In the genomic region with DNA sequence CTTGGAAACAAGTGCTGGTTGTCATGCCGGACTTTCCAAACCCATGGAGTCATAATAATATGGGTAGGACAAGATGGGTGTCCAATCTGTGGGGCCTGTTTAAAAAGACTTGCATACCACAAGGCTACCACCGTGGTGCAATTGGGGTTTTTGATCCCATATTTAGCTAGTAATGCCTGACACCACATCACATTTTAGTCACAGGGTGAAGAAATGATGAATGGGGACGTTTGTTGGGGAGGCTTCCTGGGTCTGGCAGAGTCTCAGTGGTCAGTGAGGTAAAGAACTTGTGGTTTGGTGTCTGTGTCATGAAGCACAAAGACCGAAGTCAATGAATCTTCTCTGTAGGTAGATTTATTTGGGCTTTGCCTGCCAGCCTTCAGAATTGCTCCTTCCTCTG, we compare ENCODE assay signal across 1 cellular context.
A peak's percentile ranks its signal among the peaks of the same experiment; 100 is the strongest.
TF ChIP-seq lines count a peak whose summit lies in the region.

No MANE protein-coding gene starts in this region.

TF ChIP-seq in GM12878, 131 proteins besides CTCF, POLR2A, EP300 and RAD21 (continued from another document):
- TF ChIP-seq ZNF274 (IDR thresholded peaks at IDR 0.05; ENCODE audit: insufficient read depth, insufficient read length) (no peak), BCL11A (IDR thresholded peaks at IDR 0.05; ENCODE audit: low read depth, low read length) (peak; percentile 93), NRF1 (conservative IDR thresholded peaks at IDR 0.05; ENCODE audit: low read depth, low read length) (no peak), NFYA (IDR thresholded peaks at IDR 0.05; ENCODE audit: borderline replicate concordance, low read depth, low read length) (no peak), IKZF2 (IDR thresholded peaks at IDR 0.05) (peak; percentile 86 to 87), TCF7 (IDR thresholded peaks at IDR 0.05; ENCODE audit: borderline replicate concordance) (0 out of 2 replicates have a peak, but pooled peaks have one; percentile 20), RAD51 (IDR thresholded peaks at IDR 0.05) (peak; percentile 23; the same call in 1 of the 2 replicates), ZNF384 (IDR thresholded peaks at IDR 0.05; ENCODE audit: borderline replicate concordance, low read depth, low read length) (no peak), SMARCA5 (IDR thresholded peaks at IDR 0.05) (no peak), TAF1 (IDR thresholded peaks at IDR 0.05; ENCODE audit: borderline replicate concordance, low read depth, low read length) (no peak), POLR2AphosphoS2 (IDR thresholded peaks at IDR 0.05; ENCODE audit: low read depth, low read length) (no peak), RCOR1 (conservative IDR thresholded peaks at IDR 0.05; ENCODE audit: low read depth, low read length) (no peak), SIX5 (IDR thresholded peaks at IDR 0.05; ENCODE audit: low read depth, low read length, severe bottlenecking) (no peak), MYC (IDR thresholded peaks at IDR 0.05; ENCODE audit: insufficient read depth, insufficient read length, insufficient replicate concordance, low read length, severe bottlenecking) (no peak), PAX5 (IDR thresholded peaks at IDR 0.05; ENCODE audit: borderline replicate concordance, low read depth, low read length) (peak; percentile 81), ETV6 (conservative IDR thresholded peaks at IDR 0.05 in 1 of 2, IDR thresholded peaks at IDR 0.05 in 1 of 2; ENCODE audit: borderline replicate concordance in 1 of 2, low read depth in 1 of 2) (peak in 1 of 2 experiments; percentile 73; a peak in 1 of 4 replicates)
- TF ChIP-seq, protein P1, sequence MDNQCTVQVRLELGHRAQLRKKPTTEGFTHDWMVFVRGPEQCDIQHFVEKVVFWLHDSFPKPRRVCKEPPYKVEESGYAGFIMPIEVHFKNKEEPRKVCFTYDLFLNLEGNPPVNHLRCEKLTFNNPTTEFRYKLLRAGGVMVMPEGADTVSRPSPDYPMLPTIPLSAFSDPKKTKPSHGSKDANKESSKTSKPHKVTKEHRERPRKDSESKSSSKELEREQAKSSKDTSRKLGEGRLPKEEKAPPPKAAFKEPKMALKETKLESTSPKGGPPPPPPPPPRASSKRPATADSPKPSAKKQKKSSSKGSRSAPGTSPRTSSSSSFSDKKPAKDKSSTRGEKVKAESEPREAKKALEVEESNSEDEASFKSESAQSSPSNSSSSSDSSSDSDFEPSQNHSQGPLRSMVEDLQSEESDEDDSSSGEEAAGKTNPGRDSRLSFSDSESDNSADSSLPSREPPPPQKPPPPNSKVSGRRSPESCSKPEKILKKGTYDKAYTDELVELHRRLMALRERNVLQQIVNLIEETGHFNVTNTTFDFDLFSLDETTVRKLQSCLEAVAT (IDR thresholded peaks at IDR 0.05), result peak; percentile 99
- TF ChIP-seq, protein P2, sequence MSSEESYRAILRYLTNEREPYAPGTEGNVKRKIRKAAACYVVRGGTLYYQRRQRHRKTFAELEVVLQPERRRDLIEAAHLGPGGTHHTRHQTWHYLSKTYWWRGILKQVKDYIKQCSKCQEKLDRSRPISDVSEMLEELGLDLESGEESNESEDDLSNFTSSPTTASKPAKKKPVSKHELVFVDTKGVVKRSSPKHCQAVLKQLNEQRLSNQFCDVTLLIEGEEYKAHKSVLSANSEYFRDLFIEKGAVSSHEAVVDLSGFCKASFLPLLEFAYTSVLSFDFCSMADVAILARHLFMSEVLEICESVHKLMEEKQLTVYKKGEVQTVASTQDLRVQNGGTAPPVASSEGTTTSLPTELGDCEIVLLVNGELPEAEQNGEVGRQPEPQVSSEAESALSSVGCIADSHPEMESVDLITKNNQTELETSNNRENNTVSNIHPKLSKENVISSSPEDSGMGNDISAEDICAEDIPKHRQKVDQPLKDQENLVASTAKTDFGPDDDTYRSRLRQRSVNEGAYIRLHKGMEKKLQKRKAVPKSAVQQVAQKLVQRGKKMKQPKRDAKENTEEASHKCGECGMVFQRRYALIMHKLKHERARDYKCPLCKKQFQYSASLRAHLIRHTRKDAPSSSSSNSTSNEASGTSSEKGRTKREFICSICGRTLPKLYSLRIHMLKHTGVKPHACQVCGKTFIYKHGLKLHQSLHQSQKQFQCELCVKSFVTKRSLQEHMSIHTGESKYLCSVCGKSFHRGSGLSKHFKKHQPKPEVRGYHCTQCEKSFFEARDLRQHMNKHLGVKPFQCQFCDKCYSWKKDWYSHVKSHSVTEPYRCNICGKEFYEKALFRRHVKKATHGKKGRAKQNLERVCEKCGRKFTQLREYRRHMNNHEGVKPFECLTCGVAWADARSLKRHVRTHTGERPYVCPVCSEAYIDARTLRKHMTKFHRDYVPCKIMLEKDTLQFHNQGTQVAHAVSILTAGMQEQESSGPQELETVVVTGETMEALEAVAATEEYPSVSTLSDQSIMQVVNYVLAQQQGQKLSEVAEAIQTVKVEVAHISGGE (CRISPR knock-in tag; IDR thresholded peaks at IDR 0.05), result no peak
- TF ChIP-seq, protein P3, sequence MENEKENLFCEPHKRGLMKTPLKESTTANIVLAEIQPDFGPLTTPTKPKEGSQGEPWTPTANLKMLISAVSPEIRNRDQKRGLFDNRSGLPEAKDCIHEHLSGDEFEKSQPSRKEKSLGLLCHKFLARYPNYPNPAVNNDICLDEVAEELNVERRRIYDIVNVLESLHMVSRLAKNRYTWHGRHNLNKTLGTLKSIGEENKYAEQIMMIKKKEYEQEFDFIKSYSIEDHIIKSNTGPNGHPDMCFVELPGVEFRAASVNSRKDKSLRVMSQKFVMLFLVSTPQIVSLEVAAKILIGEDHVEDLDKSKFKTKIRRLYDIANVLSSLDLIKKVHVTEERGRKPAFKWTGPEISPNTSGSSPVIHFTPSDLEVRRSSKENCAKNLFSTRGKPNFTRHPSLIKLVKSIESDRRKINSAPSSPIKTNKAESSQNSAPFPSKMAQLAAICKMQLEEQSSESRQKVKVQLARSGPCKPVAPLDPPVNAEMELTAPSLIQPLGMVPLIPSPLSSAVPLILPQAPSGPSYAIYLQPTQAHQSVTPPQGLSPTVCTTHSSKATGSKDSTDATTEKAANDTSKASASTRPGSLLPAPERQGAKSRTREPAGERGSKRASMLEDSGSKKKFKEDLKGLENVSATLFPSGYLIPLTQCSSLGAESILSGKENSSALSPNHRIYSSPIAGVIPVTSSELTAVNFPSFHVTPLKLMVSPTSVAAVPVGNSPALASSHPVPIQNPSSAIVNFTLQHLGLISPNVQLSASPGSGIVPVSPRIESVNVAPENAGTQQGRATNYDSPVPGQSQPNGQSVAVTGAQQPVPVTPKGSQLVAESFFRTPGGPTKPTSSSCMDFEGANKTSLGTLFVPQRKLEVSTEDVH (IDR thresholded peaks at IDR 0.05; ENCODE audit: low read depth, partially characterized antibody), result no peak
